ENCODE assay signal across 1 cellular context in the genomic region with DNA sequence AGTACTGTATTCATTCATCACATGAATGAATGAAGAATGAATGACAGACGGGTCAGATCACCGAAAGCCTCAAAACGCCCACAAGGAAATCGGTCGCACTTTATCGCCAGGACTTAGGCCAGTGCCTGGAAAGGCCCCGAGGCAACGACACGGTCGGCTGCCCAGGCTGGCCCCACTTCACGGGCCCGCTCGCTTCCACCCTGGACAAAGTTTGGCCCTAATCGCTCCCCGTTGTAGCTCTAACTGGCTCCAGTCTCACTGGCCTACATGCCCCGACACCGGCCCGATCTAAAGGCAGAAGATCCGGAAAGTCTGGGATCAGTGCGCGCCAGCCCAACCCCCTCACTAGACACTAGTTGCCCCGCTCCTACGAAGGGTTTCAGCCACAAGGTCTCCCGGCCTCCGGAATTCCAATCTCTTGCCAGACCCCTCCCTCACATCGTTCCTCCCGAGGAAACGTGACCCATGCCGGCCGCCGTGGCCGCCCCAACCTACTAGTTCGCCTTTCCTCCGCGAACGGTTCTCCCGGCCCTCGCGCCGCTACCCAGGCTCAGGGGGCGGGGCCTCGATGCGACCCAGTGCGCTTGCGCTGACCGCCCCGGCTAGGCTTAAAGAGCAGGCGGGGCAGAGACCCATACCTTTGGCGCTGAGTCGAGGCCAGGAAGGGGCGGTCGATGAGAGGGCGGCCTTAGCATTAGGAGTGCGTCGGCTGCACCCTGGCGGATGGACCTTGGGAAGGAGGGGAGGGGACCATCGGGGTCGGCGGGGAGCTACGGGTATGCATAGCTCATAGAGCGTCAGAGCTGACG.
A peak's percentile ranks its signal among the peaks of the same experiment; 100 is the strongest.
TF ChIP-seq lines count a peak whose summit lies in the region.

Gene GSS (minus strand): TSS at position 575 of the 809 bp plus-strand sequence. CDS start 3,954 bp downstream, outside the sequence.
Gene MYH7B (plus strand): TSS at position 637 of the 809 bp plus-strand sequence. CDS start 22,138 bp downstream, outside the sequence.

TF ChIP-seq in H1, 55 proteins besides CTCF, POLR2A, EP300 and RAD21:
- TF ChIP-seq TEAD4 (IDR thresholded peaks at IDR 0.05; ENCODE audit: low read depth, low read length) (0 out of 2 replicates have a peak, but pooled peaks have one; percentile 51), POU5F1 (IDR thresholded peaks at IDR 0.05; ENCODE audit: low read depth, low read length) (no peak), ASH2L (IDR thresholded peaks at IDR 0.05; ENCODE audit: low read length) (peak; percentile 94), CREB1 (IDR thresholded peaks at IDR 0.05) (peak; percentile 86), TAF1 (IDR thresholded peaks at IDR 0.05; ENCODE audit: low read depth, low read length) (peak; percentile 97), SIN3A (conservative IDR thresholded peaks at IDR 0.05 in 1 of 2, IDR thresholded peaks at IDR 0.05 in 1 of 2; ENCODE audit: low read depth in 1 of 2, low read length in 2 of 2) (peak in 1 of 2 experiments; percentile 79; a peak in 2 of 4 replicates), SP1 (IDR thresholded peaks at IDR 0.05; ENCODE audit: low read depth, low read length) (0 out of 2 replicates have a peak, but pooled peaks have one; percentile 8), YY1 (IDR thresholded peaks at IDR 0.05; ENCODE audit: low read depth, low read length) (0 out of 2 replicates have a peak, but pooled peaks have one; percentile 12), NANOG (IDR thresholded peaks at IDR 0.05; ENCODE audit: insufficient read depth, low read depth, low read length, poor library complexity, severe bottlenecking) (no peak), NRF1 (IDR thresholded peaks at IDR 0.05; ENCODE audit: low read depth, low read length) (peak; percentile 60), ZNF274 (IDR thresholded peaks at IDR 0.05; ENCODE audit: borderline replicate concordance, extremely low read depth, low read length) (no peak), TAF7 (optimal IDR thresholded peaks at IDR 0.05; ENCODE audit: borderline replicate concordance, low read depth, low read length) (peak; percentile 91), KDM4A (IDR thresholded peaks at IDR 0.05; ENCODE audit: low read depth, low read length, severe bottlenecking) (peak; percentile 95), SAP30 (IDR thresholded peaks at IDR 0.05; ENCODE audit: insufficient read depth, insufficient replicate concordance, low read length) (peak; percentile 74), EGR1 (IDR thresholded peaks at IDR 0.05; ENCODE audit: borderline replicate concordance, low read depth, low read length) (no peak), EZH2 (IDR thresholded peaks at IDR 0.05; ENCODE audit: low read depth, low read length, severe bottlenecking) (no peak), TBP (IDR thresholded peaks at IDR 0.05; ENCODE audit: low read depth, low read length) (peak; percentile 92), POLR2AphosphoS5 (IDR thresholded peaks at IDR 0.05; ENCODE audit: low read depth, low read length) (peak; percentile 79), PHF8 (conservative IDR thresholded peaks at IDR 0.05; ENCODE audit: low read depth, low read length) (peak; percentile 83)
